In genomic region chr2:83764447-83765005, GRCh38 we compare ENCODE assay signal across 9 cellular contexts.
"Had no signal": no experiment of that assay in that cellular context is flagged by ENCODE, and none has a peak within 500 bp of the region (broad histone marks: within the 10 kb centered on the region; RNA-seq: fewer than 3 reads in every experiment).

No MANE protein-coding gene starts in this region.

- ATAC-seq: GM23338, K562 had no signal

- FAIRE-seq: H1, H54, HTR-8/SVneo, K562 had no signal

- DNase-seq: H9, HCEC 1CT, IMR-90, KG1 had no signal

- H3K4me3 ChIP-seq: GM23338, K562 had no signal
